30 cellular contexts compared by ENCODE assay signal in the genomic region with DNA sequence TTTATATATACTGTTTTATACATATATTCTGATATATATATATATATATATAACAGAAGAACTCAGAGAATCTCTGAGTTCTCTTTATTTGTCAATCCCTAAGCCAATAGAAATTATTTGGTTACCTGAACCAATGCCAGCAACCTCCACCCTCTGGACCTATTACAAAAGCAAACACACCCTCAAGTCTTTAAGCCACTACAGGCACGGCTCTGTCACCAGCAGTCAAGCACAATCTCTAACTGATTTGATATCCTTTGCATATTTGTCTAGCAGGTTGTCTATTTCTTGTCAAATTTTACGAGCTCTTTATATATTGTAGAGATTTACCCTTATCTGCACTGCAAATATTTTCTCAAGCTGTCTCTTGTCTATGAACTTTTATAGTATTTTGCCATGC.
"Had no signal": no experiment of that assay in that cellular context is flagged by ENCODE, and none has a peak within 500 bp of the region (broad histone marks: within the 10 kb centered on the region; RNA-seq: fewer than 3 reads in every experiment).

No MANE protein-coding gene starts in this region.

- DNase-seq: activated B cell treated with CpG ODN at 0.5 μM for 24 hours; activated CD4-positive, alpha-beta T cell treated with anti-CD3 and anti-CD28 coated beads for 48 hours; activated CD4-positive, alpha-beta T cell treated with anti-CD3 and anti-CD28 coated beads, Interleukin-2, amount 50 U/mL, for 1 hour; activated CD4-positive, alpha-beta T cell treated with anti-CD3 and anti-CD28 coated beads, Interleukin-2, amount 50 U/mL, for 48 hours; activated CD8-positive, alpha-beta memory T cell treated with anti-CD3 and anti-CD28 coated beads for 24 hours; activated CD8-positive, alpha-beta T cell treated with anti-CD3 and anti-CD28 coated beads for 36 hours; activated effector memory CD4-positive, alpha-beta T cell treated with Interleukin-2 at 50 U/mL for 16 hours; activated gamma-delta T cell treated with Interleukin-2 at 50 U/mL for 16 hours; activated naive CD4-positive, alpha-beta T cell treated with anti-CD3 and anti-CD28 coated beads, Interleukin-2, amount 50 U/mL, for 16 hours; activated naive CD4-positive, alpha-beta T cell treated with Interleukin-2 at 50 U/mL for 16 hours; activated T-cell treated with anti-CD3 and anti-CD28 coated beads, Interleukin-2, amount 50 U/mL, for 4 hours; amniotic stem cell; anterior cingulate cortex; brain microvascular endothelial cell; dorsolateral prefrontal cortex; effector memory CD4-positive, alpha-beta T cell; endodermal cell; foreskin keratinocyte; gastrocnemius medialis; glutamatergic neuron; heart right ventricle; T-helper 17 cell; T1000; WERI-Rb-1 had no signal

- H3K9me3 ChIP-seq: gastrocnemius medialis, heart right ventricle had no signal

- H3K36me3 ChIP-seq: brain microvascular endothelial cell, gastrocnemius medialis, heart right ventricle, WERI-Rb-1 had no signal

- ATAC-seq: activated CD4-positive, CD25-positive, alpha-beta regulatory T cell treated with anti-CD3 and anti-CD28 coated beads, Interleukin-2, amount 50 U/mL, for 24 hours; activated CD8-positive, alpha-beta T cell treated with anti-CD3 and anti-CD28 coated beads for 36 hours; activated T-cell treated with anti-CD3 and anti-CD28 coated beads, Interleukin-2, amount 50 U/mL, for 4 hours; activated T-helper 17 cell treated with anti-CD3 and anti-CD28 coated beads, Interleukin-2, amount 50 U/mL, for 72 hours; esophagus mucosa; foreskin keratinocyte; gastrocnemius medialis; heart right ventricle; T-helper 17 cell had no signal

- H3K27ac ChIP-seq: brain microvascular endothelial cell, coronary artery, dorsolateral prefrontal cortex, foreskin keratinocyte, gastrocnemius medialis, heart right ventricle, hepatocyte, WERI-Rb-1 had no signal

- H3K4me3 ChIP-seq: coronary artery, dorsolateral prefrontal cortex, gastrocnemius medialis, heart right ventricle, hepatocyte had no signal

- FAIRE-seq: astrocyte had no signal

- H3K4me1 ChIP-seq: foreskin keratinocyte, gastrocnemius medialis, heart right ventricle had no signal
